1 cellular context compared by ENCODE assay signal in genomic region chr19:10936661-10937084, GRCh38.
TF ChIP-seq lines count a peak whose summit lies in the region.

No MANE protein-coding gene starts in this region.

TF ChIP-seq in HepG2, 621 proteins besides CTCF, POLR2A, EP300 and RAD21 (continued from another document):
- peak; percentile 51 for TF ChIP-seq PATZ1 (CRISPR knock-in tag; IDR thresholded peaks at IDR 0.05)
- TF ChIP-seq RFXAP (CRISPR knock-in tag; IDR thresholded peaks at IDR 0.05; ENCODE audit: borderline replicate concordance) = no peak
- no peak for TF ChIP-seq TRIM24 (CRISPR knock-in tag; IDR thresholded peaks at IDR 0.05)
- TF ChIP-seq HMGXB4 (CRISPR knock-in tag; IDR thresholded peaks at IDR 0.05; ENCODE audit: borderline replicate concordance in 1 of 2, low read depth in 1 of 2) = peak; percentile 28 to 74; a peak in 3 of 4 replicates
- no peak for TF ChIP-seq MAFG (CRISPR knock-in tag; IDR thresholded peaks at IDR 0.05)
